In genomic region chr22:17781319-17782031, GRCh38 we compare ENCODE assay signal across 8 cellular contexts. TPM values are rescaled to one million over a fixed set of nuclear protein-coding genes. Genes with fewer than 3 reads are reported as not detected.
A peak's percentile ranks its signal among the peaks of the same experiment; 100 is the strongest.
DNase-seq lines count a peak whose midpoint lies in the region; ATAC-seq and TF ChIP-seq lines count a peak whose summit lies in the region.

No MANE protein-coding gene starts in this region.

- DNase-seq in A673 (ENCODE audit: low spot score) (peak; percentile 44), LHCN-M2 (ENCODE audit: low read depth) (peak; percentile 77), fibroblast of mammary gland (ENCODE audit: low read depth) (peak; percentile 80), NCI-H2029 (lab: John Stamatoyannopoulos, UW) (no peak), hippocampal formation (lab: John Stamatoyannopoulos, UW) (no peak)
- peak; percentile 71 for DNase-seq in activated CD8-positive, alpha-beta memory T cell treated with anti-CD3 and anti-CD28 coated beads, Interleukin-2, amount 50 U/mL, for 4 hours
- DNase-seq in stimulated activated CD8-positive, alpha-beta memory T cell treated with anti-CD3 and anti-CD28 coated beads, Interleukin-15, amount 100 ng/mL, for 48 hours (ENCODE audit: low read depth in 2 of 2) = peak; percentile 45 to 63

- CTCF ChIA-PET in A673 (lab: Charles Lee) = no interaction called here

- no peak for TF ChIP-seq CTCF in A673 (conservative IDR thresholded peaks at IDR 0.05; ENCODE audit: low read depth, low read length)
- no peak for TF ChIP-seq CTCF in fibroblast of mammary gland (conservative IDR thresholded peaks at IDR 0.05; ENCODE audit: control insufficient read depth, insufficient read depth, low read depth, low read length)

- POLR2A ChIA-PET in A673 (lab: Charles Lee; ENCODE audit: low non-redundant PET) = interaction anchor here (0.6 kb wide), 1 partner anchor 59 kb away, joined by 3 read pairs; no protein-coding TSS in a partner anchor

- no peaks in the 10 kb centered on the region for H3K36me3 ChIP-seq in A673 (ENCODE audit: insufficient read depth, low read length, poor library complexity, severe bottlenecking)

- H3K27ac ChIP-seq in A673 (ENCODE audit: low read depth, low read length, poor library complexity, severe bottlenecking) = peak overlapping the region; percentile 50

- ATAC-seq in GM18502 (IDR thresholded peaks at IDR 0.05; ENCODE audit: poor library complexity, unreplicated experiment) = peak; percentile 37

- peaks cover 23% of the 10 kb centered on the region for H3K4me1 ChIP-seq in A673 (ENCODE audit: insufficient read depth, low read length, poor library complexity, severe bottlenecking)

- no peak overlapping the region for H3K4me3 ChIP-seq in A673 (ENCODE audit: low read depth, low read length, poor library complexity, severe bottlenecking)
- no peak overlapping the region for H3K4me3 ChIP-seq in fibroblast of mammary gland (ENCODE audit: control insufficient read depth, low read depth, low read length)

- intact Hi-C loops in A673 (cut with micrococcal nuclease; ENCODE audit: unreplicated experiment) = no loop called here

- BruUV-seq in A673 (replicated peaks; lab: Mats Ljungman, UMichigan) = no TSS peak

- H3K27me3 ChIP-seq in A673 (replicated peaks; ENCODE audit: insufficient read depth, low read depth, low read length, poor library complexity) = no peaks in the 10 kb centered on the region

- H3K9me3 ChIP-seq in A673 (ENCODE audit: low read depth, low read length, poor library complexity, severe bottlenecking) = no peaks in the 10 kb centered on the region

RNA-seq across cellular contexts. Expression of gene BID, which starts 7.2 kb away (rescaled TPM):
- total RNA-seq in A673 (2021) (72.8 and 74.6 TPM in 2 replicates), LHCN-M2 (2014; rRNA removed) (26.7 and 32.3 TPM in 2 replicates)
- 30.2 TPM for polyA plus RNA-seq in LHCN-M2 (2012)

Comparison
In these comparisons a context has a peak if more than half of its experiments do, and no peak if none do; other contexts are left out.
1. DNase-seq: peak in A673 (single experiment), LHCN-M2 (single experiment), activated CD8-positive, alpha-beta memory T cell treated with anti-CD3 and anti-CD28 coated beads, Interleukin-2, amount 50 U/mL, for 4 hours (single experiment), fibroblast of mammary gland (single experiment) and stimulated activated CD8-positive, alpha-beta memory T cell treated with anti-CD3 and anti-CD28 coated beads, Interleukin-15, amount 100 ng/mL, for 48 hours (2 of 2); none in NCI-H2029 (single experiment) and hippocampal formation (0 of 2).